10 cellular contexts compared by ENCODE assay signal in the genomic region with DNA sequence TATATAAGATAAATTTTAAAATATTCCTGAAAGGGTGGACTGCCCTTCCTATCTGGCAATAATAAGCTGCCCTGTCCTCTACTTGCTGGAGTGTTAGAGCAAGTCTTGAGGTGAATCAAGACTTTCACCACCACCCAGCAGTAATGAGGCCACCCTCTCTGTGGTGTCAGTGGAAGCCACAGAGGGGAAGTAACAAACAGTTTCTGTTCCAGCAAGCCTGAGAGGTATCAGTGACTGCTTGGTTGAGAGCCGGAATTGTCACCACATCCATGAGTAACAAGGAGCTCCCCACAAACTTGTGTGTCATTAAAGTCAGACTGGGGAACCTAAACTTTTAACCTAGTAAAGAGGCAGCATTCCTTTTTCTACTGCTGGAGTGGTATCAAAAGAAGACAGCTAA.
DNase-seq lines count a peak whose midpoint lies in the region; ATAC-seq and TF ChIP-seq lines count a peak whose summit lies in the region.
"Had no signal": no experiment of that assay in that cellular context is flagged by ENCODE, and none has a peak within 500 bp of the region (broad histone marks: within the 10 kb centered on the region; RNA-seq: fewer than 3 reads in every experiment).

No MANE protein-coding gene starts in this region.

- TF ChIP-seq CTCF in epithelial cell of esophagus (IDR thresholded peaks at IDR 0.05; ENCODE audit: insufficient read depth, low read depth, low read length, missing control alignments) (no peak), foreskin keratinocyte (conservative IDR thresholded peaks at IDR 0.05) (no peak), gastrocnemius medialis (IDR thresholded peaks at IDR 0.05 in 4 of 5, conservative IDR thresholded peaks at IDR 0.05 in 1 of 5) (no peak)

- ATAC-seq in GM18505 (IDR thresholded peaks at IDR 0.05; ENCODE audit: unreplicated experiment): peak; percentile 53
- peak; percentile 99 for ATAC-seq in GM21717 (IDR thresholded peaks at IDR 0.05; ENCODE audit: unreplicated experiment)
- peak; percentile 92 for ATAC-seq in HG03571 (IDR thresholded peaks at IDR 0.05; ENCODE audit: unreplicated experiment)
- ATAC-seq in foreskin keratinocyte: no peak
- ATAC-seq in gastrocnemius medialis: no peak

- H3K27me3 ChIP-seq in foreskin keratinocyte: no peaks in the 10 kb centered on the region
- no peaks in the 10 kb centered on the region for H3K27me3 ChIP-seq in gastrocnemius medialis
- H3K27me3 ChIP-seq: MG63 had no signal

- DNase-seq in epithelial cell of esophagus (ENCODE audit: low read depth): peak; percentile 50
- no peak for DNase-seq in foreskin keratinocyte
- no peak for DNase-seq in NCI-H146 (lab: John Stamatoyannopoulos, UW)
- DNase-seq in gastrocnemius medialis: no peak
- no peak for DNase-seq in NCI-H187 treated with DMSO at 0.1 percent for 48 hours (lab: John Stamatoyannopoulos, UW)
- DNase-seq: activated CD4-positive, alpha-beta T cell treated with anti-CD3 and anti-CD28 coated beads, Interleukin-2, amount 10 ng/mL, durations not matched to agents 24 days and 14 days; MG63 had no signal

- intact Hi-C loops in gastrocnemius medialis (cut with DNase I; ENCODE audit: low total_unique reads): no loop called here

- H3K27ac ChIP-seq in foreskin keratinocyte (no peak overlapping the region), gastrocnemius medialis (no peak overlapping the region)

- TF ChIP-seq POLR2A in GM18505 (IDR thresholded peaks at IDR 0.05; ENCODE audit: borderline replicate concordance, extremely low read depth, insufficient read depth, insufficient read length) (no peak), gastrocnemius medialis (IDR thresholded peaks at IDR 0.05) (no peak)

- no peak overlapping the region for H3K4me3 ChIP-seq in epithelial cell of esophagus (ENCODE audit: low read length)
- H3K4me3 ChIP-seq in gastrocnemius medialis: no peak overlapping the region
- H3K4me3 ChIP-seq: MG63 had no signal

- H3K36me3 ChIP-seq in gastrocnemius medialis: no peaks in the 10 kb centered on the region
- H3K36me3 ChIP-seq: MG63 had no signal

- in situ Hi-C loops in gastrocnemius medialis (cut with MboI; ENCODE audit: low sequenced_read_pairs in 4 of 4): no loop called here

- H3K9me3 ChIP-seq in gastrocnemius medialis: no peaks in the 10 kb centered on the region
- H3K9me3 ChIP-seq: MG63 had no signal

- H3K4me1 ChIP-seq in foreskin keratinocyte (no peaks in the 10 kb centered on the region), gastrocnemius medialis (no peaks in the 10 kb centered on the region)

Comparison
In these comparisons a context has a peak if more than half of its experiments do, and no peak if none do; other contexts are left out.
1. ATAC-seq: peak in GM18505 (single experiment), GM21717 (single experiment) and HG03571 (single experiment); none in foreskin keratinocyte (single experiment) and gastrocnemius medialis (0 of 2).